Comparison of ENCODE assay signal across 2 cellular contexts in the genomic region with DNA sequence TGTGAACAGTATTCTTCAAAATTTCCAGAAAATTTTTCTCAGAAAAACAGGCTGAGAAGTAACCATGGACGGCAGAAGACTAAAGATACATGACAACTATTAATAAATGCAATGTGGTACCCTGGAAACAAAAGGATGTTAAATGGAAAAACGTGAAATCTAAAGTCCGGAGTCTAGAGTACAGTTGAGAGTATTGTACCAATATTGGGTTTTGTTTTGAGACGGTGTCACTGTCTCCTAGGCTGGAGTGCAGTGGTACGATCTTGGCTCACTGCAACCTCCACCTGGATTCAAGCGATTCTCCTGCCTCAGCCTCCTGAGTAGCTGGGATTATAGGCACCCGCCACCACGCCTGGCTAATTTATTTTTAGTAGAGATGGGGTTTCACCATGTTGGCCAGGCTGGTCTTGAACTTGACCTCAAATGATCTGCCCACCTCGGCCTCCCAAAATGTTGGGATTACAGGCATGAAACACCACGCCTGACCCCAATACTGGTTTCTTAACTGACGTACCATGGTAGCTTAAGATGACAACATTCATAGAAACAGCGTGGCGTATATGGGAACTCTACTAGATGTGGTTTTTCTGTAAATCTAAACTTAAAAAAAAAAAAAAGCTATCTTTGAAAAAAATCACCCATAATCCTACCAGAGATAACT.
TF ChIP-seq lines count a peak whose summit lies in the region.

No MANE protein-coding gene starts in this region.

TF ChIP-seq in HepG2, 621 proteins besides CTCF, POLR2A, EP300 and RAD21:
- TF ChIP-seq POLR2G (IDR thresholded peaks at IDR 0.05; ENCODE audit: low read depth, low read length): peak; percentile 65
- no peak for TF ChIP-seq ZBTB7A (CRISPR knock-in tag; IDR thresholded peaks at IDR 0.05)
- no peak for TF ChIP-seq CBX5 (CRISPR knock-in tag; IDR thresholded peaks at IDR 0.05; ENCODE audit: borderline replicate concordance)
- TF ChIP-seq ZNF256 (CRISPR knock-in tag; conservative IDR thresholded peaks at IDR 0.05): no peak
- peak; percentile 88 for TF ChIP-seq RBM22 (optimal IDR thresholded peaks at IDR 0.05; ENCODE audit: low read length)

TF ChIP-seq in PFSK-1, 5 proteins besides CTCF, POLR2A, EP300 and RAD21:
- TF ChIP-seq POLR2AphosphoS5 (IDR thresholded peaks at IDR 0.05; ENCODE audit: low read depth, low read length): peak; percentile 44; the same call in 1 of the 2 replicates
- no peak for TF ChIP-seq FOXP2 (optimal IDR thresholded peaks at IDR 0.05; ENCODE audit: borderline replicate concordance, extremely low read depth, extremely low read length, insufficient read depth)
- no peak for TF ChIP-seq SIN3A (IDR thresholded peaks at IDR 0.05; ENCODE audit: borderline replicate concordance, insufficient read depth, low read length)
- TF ChIP-seq TAF1 (IDR thresholded peaks at IDR 0.05; ENCODE audit: borderline replicate concordance, insufficient read depth, low read length): no peak
- TF ChIP-seq, protein P1, sequence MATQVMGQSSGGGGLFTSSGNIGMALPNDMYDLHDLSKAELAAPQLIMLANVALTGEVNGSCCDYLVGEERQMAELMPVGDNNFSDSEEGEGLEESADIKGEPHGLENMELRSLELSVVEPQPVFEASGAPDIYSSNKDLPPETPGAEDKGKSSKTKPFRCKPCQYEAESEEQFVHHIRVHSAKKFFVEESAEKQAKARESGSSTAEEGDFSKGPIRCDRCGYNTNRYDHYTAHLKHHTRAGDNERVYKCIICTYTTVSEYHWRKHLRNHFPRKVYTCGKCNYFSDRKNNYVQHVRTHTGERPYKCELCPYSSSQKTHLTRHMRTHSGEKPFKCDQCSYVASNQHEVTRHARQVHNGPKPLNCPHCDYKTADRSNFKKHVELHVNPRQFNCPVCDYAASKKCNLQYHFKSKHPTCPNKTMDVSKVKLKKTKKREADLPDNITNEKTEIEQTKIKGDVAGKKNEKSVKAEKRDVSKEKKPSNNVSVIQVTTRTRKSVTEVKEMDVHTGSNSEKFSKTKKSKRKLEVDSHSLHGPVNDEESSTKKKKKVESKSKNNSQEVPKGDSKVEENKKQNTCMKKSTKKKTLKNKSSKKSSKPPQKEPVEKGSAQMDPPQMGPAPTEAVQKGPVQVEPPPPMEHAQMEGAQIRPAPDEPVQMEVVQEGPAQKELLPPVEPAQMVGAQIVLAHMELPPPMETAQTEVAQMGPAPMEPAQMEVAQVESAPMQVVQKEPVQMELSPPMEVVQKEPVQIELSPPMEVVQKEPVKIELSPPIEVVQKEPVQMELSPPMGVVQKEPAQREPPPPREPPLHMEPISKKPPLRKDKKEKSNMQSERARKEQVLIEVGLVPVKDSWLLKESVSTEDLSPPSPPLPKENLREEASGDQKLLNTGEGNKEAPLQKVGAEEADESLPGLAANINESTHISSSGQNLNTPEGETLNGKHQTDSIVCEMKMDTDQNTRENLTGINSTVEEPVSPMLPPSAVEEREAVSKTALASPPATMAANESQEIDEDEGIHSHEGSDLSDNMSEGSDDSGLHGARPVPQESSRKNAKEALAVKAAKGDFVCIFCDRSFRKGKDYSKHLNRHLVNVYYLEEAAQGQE (IDR thresholded peaks at IDR 0.05; ENCODE audit: insufficient read depth in 1 of 2, low read depth in 2 of 2, low read length in 2 of 2): no peak
